ENCODE assay signal across 11 cellular contexts in genomic region chr5:149939572-149939971, GRCh38. TPM values are rescaled to one million over a fixed set of nuclear protein-coding genes. Genes with fewer than 3 reads are reported as not detected.
A peak's percentile ranks its signal among the peaks of the same experiment; 100 is the strongest.
DNase-seq lines count a peak whose midpoint lies in the region; ATAC-seq and TF ChIP-seq lines count a peak whose summit lies in the region.
"Had no signal": no experiment of that assay in that cellular context is flagged by ENCODE, and none has a peak within 500 bp of the region (broad histone marks: within the 10 kb centered on the region; RNA-seq: fewer than 3 reads in every experiment).

No MANE protein-coding gene starts in this region.

- H3K27me3 ChIP-seq in adrenal gland (no peaks in the 10 kb centered on the region), left lung (no peaks in the 10 kb centered on the region)
- H3K27me3 ChIP-seq: BLaER1 treated with 17β-estradiol and CSF1 and Interleukin-3, amounts not matched to agents 10 nM and 100 nM had no signal

- H3K27ac ChIP-seq in adrenal gland, result peak overlapping the region; percentile 88 to 96 (median 91)
- peak overlapping the region in 1 of 2 donors; percentile 63 for H3K27ac ChIP-seq in left lung
- H3K27ac ChIP-seq: BLaER1 treated with 17β-estradiol and CSF1 and Interleukin-3, amounts not matched to agents 10 nM and 100 nM had no signal

- TF ChIP-seq CTCF in adrenal gland (IDR thresholded peaks at IDR 0.05), result no peak
- no peak for TF ChIP-seq CTCF in left lung (IDR thresholded peaks at IDR 0.05)

- 34 to 46% (median 38%) methylated on average over 4 of the region's 4 CpGs for WGBS in adrenal gland, 4 donors

- TF ChIP-seq POLR2A in adrenal gland (IDR thresholded peaks at IDR 0.05), result no peak

- DNase-seq in AML-193 (lab: John Stamatoyannopoulos, UW) (peak; percentile 29 to 32), M059J (ENCODE audit: low read depth) (peak; percentile 88), adrenal gland (peak in 1 of 7 donors; percentile 43), left lung (no peak), NCI-H446 (lab: John Stamatoyannopoulos, UW) (no peak), RKO (ENCODE audit: low spot score) (no peak)
- DNase-seq in central memory CD4-positive, alpha-beta T cell, result no peak
- DNase-seq: hippocampal formation, NCI-H1092 treated with DMSO at 0.1 percent for 48 hours had no signal

- ATAC-seq in left lung, result peak; percentile 11
- ATAC-seq in GM18511 (IDR thresholded peaks at IDR 0.05; ENCODE audit: unreplicated experiment), result no peak

- H3K36me3 ChIP-seq in adrenal gland (replicated peaks in 1 of 2), result no peaks in the 10 kb centered on the region
- no peaks in the 10 kb centered on the region for H3K36me3 ChIP-seq in left lung
- H3K36me3 ChIP-seq: BLaER1 treated with 17β-estradiol and CSF1 and Interleukin-3, amounts not matched to agents 10 nM and 100 nM had no signal

- H3K4me3 ChIP-seq in adrenal gland (no peak overlapping the region), left lung (no peak overlapping the region)
- H3K4me3 ChIP-seq: BLaER1 treated with 17β-estradiol and CSF1 and Interleukin-3, amounts not matched to agents 10 nM and 100 nM had no signal

- intact Hi-C loops in adrenal gland (cut with DNase I) (no loop called here), left lung (cut with DNase I) (no loop called here)

- H3K4me1 ChIP-seq in adrenal gland (replicated peaks in 1 of 2) (peaks cover 12 to 24% of the 10 kb centered on the region in 2 donors), left lung (peaks cover 6 to 43% of the 10 kb centered on the region in 2 donors)

- H3K9me3 ChIP-seq in adrenal gland (replicated peaks in 1 of 3) (no peaks in the 10 kb centered on the region), left lung (no peaks in the 10 kb centered on the region)
- H3K9me3 ChIP-seq: BLaER1 treated with 17β-estradiol and CSF1 and Interleukin-3, amounts not matched to agents 10 nM and 100 nM had no signal

RNA-seq across cellular contexts. Expression of gene PDE6A, which starts 5.0 kb away (rescaled TPM):
- total RNA-seq in M059J (2014; rRNA removed; shearing (Covaris generic)), result 0.02 and 0.22 TPM in 2 replicates
- 1 to 10 TPM in 2 of 8 donors, under 1 TPM in 6; 0.14 to 1.6 (median 0.85) TPM for total RNA-seq in adrenal gland
- 1 to 10 TPM in 1 of 3 donors, under 1 TPM in 2; 0.81 to 1.5 (median 0.97) TPM for polyA plus RNA-seq in adrenal gland
- total RNA-seq in left lung, result not detected

RNA-seq across cellular contexts. Expression of gene SLC26A2, which starts 21.0 kb away (rescaled TPM):
- 11.9 and 17.5 TPM in 2 replicates for total RNA-seq in M059J (2014; rRNA removed; shearing (Covaris generic))
- total RNA-seq in adrenal gland, result 100 to 1,000 TPM in 1 of 8 donors, 10 to 100 TPM in 7; 28.3 to 228 (median 49.0) TPM
- polyA plus RNA-seq in adrenal gland, result 100 to 1,000 TPM in 1 of 3 donors, 10 to 100 TPM in 1, 1 to 10 TPM in 1; 7.2 to 124 (median 13.4) TPM
- 10 to 100 TPM; 14.3 to 18.5 TPM for total RNA-seq in left lung

Comparison
In these comparisons a context has a peak if more than half of its experiments do, and no peak if none do; other contexts are left out.
1. DNase-seq: peak in AML-193 (2 of 2) and M059J (single experiment); none in left lung (0 of 2), NCI-H446 (0 of 2), central memory CD4-positive, alpha-beta T cell (single experiment) and RKO (single experiment).